In the genomic region with DNA sequence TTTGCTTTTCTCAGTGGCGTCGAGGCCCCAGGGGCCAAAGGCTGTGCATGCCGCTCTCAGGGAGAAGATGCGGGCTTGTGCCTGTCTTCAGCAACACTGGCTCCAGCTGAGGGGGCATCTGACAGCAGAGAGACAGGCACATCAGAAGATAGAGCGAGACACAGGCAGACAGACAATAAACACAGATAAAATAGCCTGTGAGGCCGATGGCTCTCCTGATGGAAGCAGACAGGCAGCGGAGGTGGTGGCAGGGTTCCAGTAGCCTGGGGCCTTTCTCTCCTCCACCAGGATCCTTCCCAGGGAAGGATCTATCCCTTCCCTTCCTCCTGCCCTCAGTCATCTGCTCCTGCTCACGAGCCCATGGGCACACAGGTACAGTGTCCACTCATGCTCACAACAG, we compare ENCODE assay signal across 2 cellular contexts.
TF ChIP-seq lines count a peak whose summit lies in the region.

No MANE protein-coding gene starts in this region.

TF ChIP-seq in HCT116, 20 proteins besides CTCF, POLR2A, EP300 and RAD21 (continued from another document):
- TF ChIP-seq, protein P1, sequence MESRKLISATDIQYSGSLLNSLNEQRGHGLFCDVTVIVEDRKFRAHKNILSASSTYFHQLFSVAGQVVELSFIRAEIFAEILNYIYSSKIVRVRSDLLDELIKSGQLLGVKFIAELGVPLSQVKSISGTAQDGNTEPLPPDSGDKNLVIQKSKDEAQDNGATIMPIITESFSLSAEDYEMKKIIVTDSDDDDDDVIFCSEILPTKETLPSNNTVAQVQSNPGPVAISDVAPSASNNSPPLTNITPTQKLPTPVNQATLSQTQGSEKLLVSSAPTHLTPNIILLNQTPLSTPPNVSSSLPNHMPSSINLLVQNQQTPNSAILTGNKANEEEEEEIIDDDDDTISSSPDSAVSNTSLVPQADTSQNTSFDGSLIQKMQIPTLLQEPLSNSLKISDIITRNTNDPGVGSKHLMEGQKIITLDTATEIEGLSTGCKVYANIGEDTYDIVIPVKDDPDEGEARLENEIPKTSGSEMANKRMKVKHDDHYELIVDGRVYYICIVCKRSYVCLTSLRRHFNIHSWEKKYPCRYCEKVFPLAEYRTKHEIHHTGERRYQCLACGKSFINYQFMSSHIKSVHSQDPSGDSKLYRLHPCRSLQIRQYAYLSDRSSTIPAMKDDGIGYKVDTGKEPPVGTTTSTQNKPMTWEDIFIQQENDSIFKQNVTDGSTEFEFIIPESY (IDR thresholded peaks at IDR 0.05; ENCODE audit: extremely low read depth, insufficient replicate concordance, low read length), result no peak
- no peak for TF ChIP-seq EZH2phosphoT487 (IDR thresholded peaks at IDR 0.05; ENCODE audit: borderline replicate concordance)
- no peak for TF ChIP-seq SIN3A (IDR thresholded peaks at IDR 0.05; ENCODE audit: low read depth)
- no peak for TF ChIP-seq YY1 (IDR thresholded peaks at IDR 0.05; ENCODE audit: extremely low read depth, insufficient replicate concordance, low read depth, low read length)
- TF ChIP-seq TCF7L2 (IDR thresholded peaks at IDR 0.05; ENCODE audit: borderline replicate concordance, extremely low read depth, insufficient read depth, insufficient read length), result no peak
- no peak for TF ChIP-seq FOSL1 (IDR thresholded peaks at IDR 0.05; ENCODE audit: low read depth)
- TF ChIP-seq EZH2 (IDR thresholded peaks at IDR 0.05), result no peak
- no peak for TF ChIP-seq ZFX (IDR thresholded peaks at IDR 0.05)

TF ChIP-seq in SK-N-SH treated with all-trans-retinoic acid at 6 μM for 48 hours, 23 proteins besides CTCF, POLR2A, EP300 and RAD21 (continued from another document):
- TF ChIP-seq RARB (CRISPR knock-in tag; IDR thresholded peaks at IDR 0.05) (no peak), ZFP3 (CRISPR knock-in tag; IDR thresholded peaks at IDR 0.05) (no peak), SNAI2 (CRISPR knock-in tag; IDR thresholded peaks at IDR 0.05) (no peak), GLIS3 (CRISPR knock-in tag; IDR thresholded peaks at IDR 0.05) (no peak), ARNTL (CRISPR knock-in tag; IDR thresholded peaks at IDR 0.05; ENCODE audit: borderline replicate concordance, low read depth) (no peak), ZNF8 (CRISPR knock-in tag; IDR thresholded peaks at IDR 0.05) (no peak), TCF4 (CRISPR knock-in tag; IDR thresholded peaks at IDR 0.05; ENCODE audit: borderline replicate concordance) (no peak), PPARA (CRISPR knock-in tag; IDR thresholded peaks at IDR 0.05; ENCODE audit: borderline replicate concordance) (no peak)
- TF ChIP-seq, protein P2, sequence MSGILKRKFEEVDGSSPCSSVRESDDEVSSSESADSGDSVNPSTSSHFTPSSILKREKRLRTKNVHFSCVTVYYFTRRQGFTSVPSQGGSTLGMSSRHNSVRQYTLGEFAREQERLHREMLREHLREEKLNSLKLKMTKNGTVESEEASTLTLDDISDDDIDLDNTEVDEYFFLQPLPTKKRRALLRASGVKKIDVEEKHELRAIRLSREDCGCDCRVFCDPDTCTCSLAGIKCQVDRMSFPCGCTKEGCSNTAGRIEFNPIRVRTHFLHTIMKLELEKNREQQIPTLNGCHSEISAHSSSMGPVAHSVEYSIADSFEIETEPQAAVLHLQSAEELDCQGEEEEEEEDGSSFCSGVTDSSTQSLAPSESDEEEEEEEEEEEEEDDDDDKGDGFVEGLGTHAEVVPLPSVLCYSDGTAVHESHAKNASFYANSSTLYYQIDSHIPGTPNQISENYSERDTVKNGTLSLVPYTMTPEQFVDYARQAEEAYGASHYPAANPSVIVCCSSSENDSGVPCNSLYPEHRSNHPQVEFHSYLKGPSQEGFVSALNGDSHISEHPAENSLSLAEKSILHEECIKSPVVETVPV (CRISPR knock-in tag; IDR thresholded peaks at IDR 0.05), result no peak
- TF ChIP-seq, protein P3, sequence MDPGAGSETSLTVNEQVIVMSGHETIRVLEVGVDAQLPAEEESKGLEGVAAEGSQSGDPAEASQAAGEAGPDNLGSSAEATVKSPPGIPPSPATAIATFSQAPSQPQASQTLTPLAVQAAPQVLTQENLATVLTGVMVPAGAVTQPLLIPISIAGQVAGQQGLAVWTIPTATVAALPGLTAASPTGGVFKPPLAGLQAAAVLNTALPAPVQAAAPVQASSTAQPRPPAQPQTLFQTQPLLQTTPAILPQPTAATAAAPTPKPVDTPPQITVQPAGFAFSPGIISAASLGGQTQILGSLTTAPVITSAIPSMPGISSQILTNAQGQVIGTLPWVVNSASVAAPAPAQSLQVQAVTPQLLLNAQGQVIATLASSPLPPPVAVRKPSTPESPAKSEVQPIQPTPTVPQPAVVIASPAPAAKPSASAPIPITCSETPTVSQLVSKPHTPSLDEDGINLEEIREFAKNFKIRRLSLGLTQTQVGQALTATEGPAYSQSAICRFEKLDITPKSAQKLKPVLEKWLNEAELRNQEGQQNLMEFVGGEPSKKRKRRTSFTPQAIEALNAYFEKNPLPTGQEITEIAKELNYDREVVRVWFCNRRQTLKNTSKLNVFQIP (CRISPR knock-in tag; IDR thresholded peaks at IDR 0.05; ENCODE audit: borderline replicate concordance, low read depth), result no peak
